ENCODE assay signal across 19 cellular contexts in the genomic region with DNA sequence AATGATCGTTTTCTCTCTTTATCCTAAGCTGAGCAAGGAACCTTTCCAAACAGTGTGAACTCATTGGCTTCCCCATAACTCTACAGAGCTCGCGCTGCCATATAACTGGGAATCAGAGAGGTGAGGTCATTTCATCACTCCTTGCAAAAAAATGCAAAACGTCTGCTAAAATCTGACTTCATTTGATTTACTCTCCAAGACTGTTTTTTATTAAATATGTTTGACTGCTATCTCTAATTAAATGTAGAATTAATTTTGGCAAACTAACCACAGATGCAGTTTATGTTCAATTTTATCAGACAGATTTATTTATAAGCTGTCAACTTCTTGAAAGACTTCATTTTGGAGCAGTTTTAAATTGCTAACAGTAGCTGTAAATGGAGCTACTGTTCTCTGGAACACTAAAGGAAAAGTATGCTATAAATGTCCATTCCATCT.
"Had no signal": no experiment of that assay in that cellular context is flagged by ENCODE, and none has a peak within 500 bp of the region (broad histone marks: within the 10 kb centered on the region; RNA-seq: fewer than 3 reads in every experiment).

No MANE protein-coding gene starts in this region.

- H3K9me3 Mint-ChIP-seq: type B pancreatic cell had no signal

- H3K27me3 ChIP-seq: esophagus squamous epithelium, gastroesophageal sphincter, ovary, thyroid gland had no signal

- H3K4me3 ChIP-seq: coronary artery, esophagus squamous epithelium, gastroesophageal sphincter, left ventricle myocardium inferior, lung, ovary, smooth muscle cell, thyroid gland had no signal

- H3K4me3 Mint-ChIP-seq: naive B cell, type B pancreatic cell had no signal

- H3K36me3 ChIP-seq: esophagus squamous epithelium, gastroesophageal sphincter, left ventricle myocardium inferior, ovary, thyroid gland had no signal

- H3K27ac Mint-ChIP-seq: naive B cell, type B pancreatic cell had no signal

- H3K4me1 ChIP-seq: esophagus squamous epithelium, gastroesophageal sphincter, left ventricle myocardium inferior had no signal

- H3K27ac ChIP-seq: coronary artery, esophagus squamous epithelium, gastroesophageal sphincter, left ventricle myocardium inferior, ovary, thyroid gland had no signal

- FAIRE-seq: urothelium cell line had no signal

- H3K36me3 Mint-ChIP-seq: naive B cell, type B pancreatic cell had no signal

- DNase-seq: effector memory CD4-positive, alpha-beta T cell; esophagus squamous epithelium; foreskin fibroblast; glutamatergic neuron; islet precursor cell; left ventricle myocardium inferior; mesenchymal stem cell; naive B cell; ovary; right cardiac atrium; stimulated activated CD4-positive, alpha-beta T cell treated with anti-CD3 and anti-CD28 coated beads, Interleukin-2, amount 100 ng/mL, for 48 hours; stimulated activated naive CD4-positive, alpha-beta T cell treated with Interleukin-2 at 50 U/mL for 16 hours; thyroid gland had no signal

- ATAC-seq: gastroesophageal sphincter, right cardiac atrium had no signal

- H3K9me3 ChIP-seq: esophagus squamous epithelium, gastroesophageal sphincter, left ventricle myocardium inferior, ovary, thyroid gland had no signal
